3 cellular contexts compared by ENCODE assay signal in the genomic region with DNA sequence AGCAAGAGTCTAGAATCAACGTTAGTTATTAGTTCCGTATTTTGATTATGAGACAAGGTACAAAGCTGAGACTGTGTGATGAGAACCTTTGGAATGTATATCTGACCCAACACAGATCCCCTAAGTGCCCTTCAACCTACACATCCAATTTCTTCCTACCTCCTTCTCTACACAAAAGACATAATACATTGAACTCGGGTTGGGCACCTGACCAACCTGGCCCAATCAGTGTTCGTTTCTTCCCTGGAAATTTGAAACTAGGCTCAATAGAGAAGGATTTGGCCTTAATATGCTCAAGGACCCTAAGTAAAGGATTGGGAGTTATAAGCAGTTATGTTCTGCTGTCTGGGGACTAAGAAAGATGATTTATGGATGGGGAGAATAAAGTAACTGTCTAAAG.
TF ChIP-seq lines count a peak whose summit lies in the region.

No MANE protein-coding gene starts in this region.

TF ChIP-seq in A549, 52 proteins besides CTCF, POLR2A, EP300 and RAD21:
- no peak for TF ChIP-seq MAFK (IDR thresholded peaks at IDR 0.05; ENCODE audit: partially characterized antibody)
- TF ChIP-seq HOXA7 (CRISPR knock-in tag; IDR thresholded peaks at IDR 0.05), result no peak
- TF ChIP-seq SREBF2 (IDR thresholded peaks at IDR 0.05), result no peak
- no peak for TF ChIP-seq HOXB13 (CRISPR knock-in tag; IDR thresholded peaks at IDR 0.05; ENCODE audit: low read depth)
- no peak for TF ChIP-seq ZC3H11A (IDR thresholded peaks at IDR 0.05)
- TF ChIP-seq RARB (CRISPR knock-in tag; IDR thresholded peaks at IDR 0.05), result no peak
- TF ChIP-seq, protein P1, sequence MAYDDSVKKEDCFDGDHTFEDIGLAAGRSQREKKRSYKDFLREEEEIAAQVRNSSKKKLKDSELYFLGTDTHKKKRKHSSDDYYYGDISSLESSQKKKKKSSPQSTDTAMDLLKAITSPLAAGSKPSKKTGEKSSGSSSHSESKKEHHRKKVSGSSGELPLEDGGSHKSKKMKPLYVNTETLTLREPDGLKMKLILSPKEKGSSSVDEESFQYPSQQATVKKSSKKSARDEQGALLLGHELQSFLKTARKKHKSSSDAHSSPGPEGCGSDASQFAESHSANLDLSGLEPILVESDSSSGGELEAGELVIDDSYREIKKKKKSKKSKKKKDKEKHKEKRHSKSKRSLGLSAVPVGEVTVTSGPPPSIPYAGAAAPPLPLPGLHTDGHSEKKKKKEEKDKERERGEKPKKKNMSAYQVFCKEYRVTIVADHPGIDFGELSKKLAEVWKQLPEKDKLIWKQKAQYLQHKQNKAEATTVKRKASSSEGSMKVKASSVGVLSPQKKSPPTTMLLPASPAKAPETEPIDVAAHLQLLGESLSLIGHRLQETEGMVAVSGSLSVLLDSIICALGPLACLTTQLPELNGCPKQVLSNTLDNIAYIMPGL (CRISPR knock-in tag; IDR thresholded peaks at IDR 0.05; ENCODE audit: borderline replicate concordance), result no peak
- TF ChIP-seq CBX2 (IDR thresholded peaks at IDR 0.05; ENCODE audit: borderline replicate concordance, low read depth), result no peak
- TF ChIP-seq, protein P2, sequence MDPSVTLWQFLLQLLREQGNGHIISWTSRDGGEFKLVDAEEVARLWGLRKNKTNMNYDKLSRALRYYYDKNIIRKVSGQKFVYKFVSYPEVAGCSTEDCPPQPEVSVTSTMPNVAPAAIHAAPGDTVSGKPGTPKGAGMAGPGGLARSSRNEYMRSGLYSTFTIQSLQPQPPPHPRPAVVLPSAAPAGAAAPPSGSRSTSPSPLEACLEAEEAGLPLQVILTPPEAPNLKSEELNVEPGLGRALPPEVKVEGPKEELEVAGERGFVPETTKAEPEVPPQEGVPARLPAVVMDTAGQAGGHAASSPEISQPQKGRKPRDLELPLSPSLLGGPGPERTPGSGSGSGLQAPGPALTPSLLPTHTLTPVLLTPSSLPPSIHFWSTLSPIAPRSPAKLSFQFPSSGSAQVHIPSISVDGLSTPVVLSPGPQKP (IDR thresholded peaks at IDR 0.05; ENCODE audit: low read depth, low read length), result no peak
- TF ChIP-seq RCOR1 (IDR thresholded peaks at IDR 0.05; ENCODE audit: low read depth, low read length), result no peak
- TF ChIP-seq, protein P3, sequence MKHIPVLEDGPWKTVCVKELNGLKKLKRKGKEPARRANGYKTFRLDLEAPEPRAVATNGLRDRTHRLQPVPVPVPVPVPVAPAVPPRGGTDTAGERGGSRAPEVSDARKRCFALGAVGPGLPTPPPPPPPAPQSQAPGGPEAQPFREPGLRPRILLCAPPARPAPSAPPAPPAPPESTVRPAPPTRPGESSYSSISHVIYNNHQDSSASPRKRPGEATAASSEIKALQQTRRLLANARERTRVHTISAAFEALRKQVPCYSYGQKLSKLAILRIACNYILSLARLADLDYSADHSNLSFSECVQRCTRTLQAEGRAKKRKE (CRISPR knock-in tag; IDR thresholded peaks at IDR 0.05; ENCODE audit: low read depth), result no peak
- no peak for TF ChIP-seq HDAC2 (IDR thresholded peaks at IDR 0.05)
- no peak for TF ChIP-seq BHLHE40 (IDR thresholded peaks at IDR 0.05; ENCODE audit: low read depth, low read length)

TF ChIP-seq in K562, 482 proteins besides CTCF, POLR2A, EP300 and RAD21:
- no peak for TF ChIP-seq KLF10 (CRISPR knock-in tag; IDR thresholded peaks at IDR 0.05)
- TF ChIP-seq NELFE (IDR thresholded peaks at IDR 0.05; ENCODE audit: insufficient read depth, insufficient read length), result no peak
- TF ChIP-seq, protein P4, sequence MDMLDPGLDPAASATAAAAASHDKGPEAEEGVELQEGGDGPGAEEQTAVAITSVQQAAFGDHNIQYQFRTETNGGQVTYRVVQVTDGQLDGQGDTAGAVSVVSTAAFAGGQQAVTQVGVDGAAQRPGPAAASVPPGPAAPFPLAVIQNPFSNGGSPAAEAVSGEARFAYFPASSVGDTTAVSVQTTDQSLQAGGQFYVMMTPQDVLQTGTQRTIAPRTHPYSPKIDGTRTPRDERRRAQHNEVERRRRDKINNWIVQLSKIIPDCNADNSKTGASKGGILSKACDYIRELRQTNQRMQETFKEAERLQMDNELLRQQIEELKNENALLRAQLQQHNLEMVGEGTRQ (CRISPR knock-in tag; IDR thresholded peaks at IDR 0.05), result peak; percentile 35
- no peak for TF ChIP-seq RBM22 (IDR thresholded peaks at IDR 0.05; ENCODE audit: low read depth, low read length, poor library complexity, severe bottlenecking)
- TF ChIP-seq, protein P5, sequence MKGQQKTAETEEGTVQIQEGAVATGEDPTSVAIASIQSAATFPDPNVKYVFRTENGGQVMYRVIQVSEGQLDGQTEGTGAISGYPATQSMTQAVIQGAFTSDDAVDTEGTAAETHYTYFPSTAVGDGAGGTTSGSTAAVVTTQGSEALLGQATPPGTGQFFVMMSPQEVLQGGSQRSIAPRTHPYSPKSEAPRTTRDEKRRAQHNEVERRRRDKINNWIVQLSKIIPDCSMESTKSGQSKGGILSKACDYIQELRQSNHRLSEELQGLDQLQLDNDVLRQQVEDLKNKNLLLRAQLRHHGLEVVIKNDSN (CRISPR knock-in tag; IDR thresholded peaks at IDR 0.05), result peak; percentile 40

TF ChIP-seq in GM12891, 5 proteins besides CTCF, POLR2A, EP300 and RAD21:
- TF ChIP-seq POU2F2 (IDR thresholded peaks at IDR 0.05; ENCODE audit: low read depth, low read length) (no peak), SPI1 (IDR thresholded peaks at IDR 0.05; ENCODE audit: low read depth, low read length) (no peak), PAX5 (IDR thresholded peaks at IDR 0.05; ENCODE audit: insufficient read depth, low read length, severe bottlenecking) (no peak), POLR2AphosphoS5 (IDR thresholded peaks at IDR 0.05; ENCODE audit: low read depth, low read length) (no peak), TAF1 (IDR thresholded peaks at IDR 0.05; ENCODE audit: low read depth, low read length) (no peak)
